ENCODE assay signal across 20 cellular contexts in the genomic region with DNA sequence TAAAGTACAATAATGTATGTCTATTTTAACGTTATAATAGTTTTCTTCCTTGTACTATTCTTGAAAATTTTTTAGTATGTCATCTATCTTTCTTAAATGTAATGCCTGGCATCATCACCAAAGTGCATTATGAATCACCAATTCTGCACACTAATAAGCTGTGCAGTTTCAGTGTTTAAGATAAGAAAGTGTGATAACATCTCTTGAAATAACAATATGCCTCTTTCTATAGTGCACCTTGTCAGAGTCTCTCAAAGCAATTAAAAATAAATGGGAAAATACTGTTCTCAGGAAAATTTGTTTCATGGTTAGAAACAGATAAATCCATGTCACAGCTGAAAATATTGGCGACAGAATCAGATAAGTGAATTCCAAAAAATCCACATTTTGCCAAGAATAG.
"Had no signal": no experiment of that assay in that cellular context is flagged by ENCODE, and none has a peak within 500 bp of the region (broad histone marks: within the 10 kb centered on the region; RNA-seq: fewer than 3 reads in every experiment).

No MANE protein-coding gene starts in this region.

- H3K4me3 ChIP-seq: MG63, SJSA1 had no signal

- DNase-seq: KBM-7, MG63, NCI-H1092, NCI-H1105 treated with DMSO at 0.1 percent for 48 hours, NCI-H1417 treated with DMSO at 0.1 percent for 48 hours, NCI-H146, NCI-H1694 treated with DMSO at 0.1 percent for 48 hours, NCI-H1930, NCI-H2081, NCI-H2107, NCI-H2227 treated with DMSO at 0.1 percent for 48 hours, NCI-H446, NCI-H510A, NCI-H524 treated with DMSO at 0.1 percent for 48 hours, NCI-H69, NCI-H774, Right ventricle myocardium superior, RPMI8226, SIG-M5 had no signal
